In the genomic region with DNA sequence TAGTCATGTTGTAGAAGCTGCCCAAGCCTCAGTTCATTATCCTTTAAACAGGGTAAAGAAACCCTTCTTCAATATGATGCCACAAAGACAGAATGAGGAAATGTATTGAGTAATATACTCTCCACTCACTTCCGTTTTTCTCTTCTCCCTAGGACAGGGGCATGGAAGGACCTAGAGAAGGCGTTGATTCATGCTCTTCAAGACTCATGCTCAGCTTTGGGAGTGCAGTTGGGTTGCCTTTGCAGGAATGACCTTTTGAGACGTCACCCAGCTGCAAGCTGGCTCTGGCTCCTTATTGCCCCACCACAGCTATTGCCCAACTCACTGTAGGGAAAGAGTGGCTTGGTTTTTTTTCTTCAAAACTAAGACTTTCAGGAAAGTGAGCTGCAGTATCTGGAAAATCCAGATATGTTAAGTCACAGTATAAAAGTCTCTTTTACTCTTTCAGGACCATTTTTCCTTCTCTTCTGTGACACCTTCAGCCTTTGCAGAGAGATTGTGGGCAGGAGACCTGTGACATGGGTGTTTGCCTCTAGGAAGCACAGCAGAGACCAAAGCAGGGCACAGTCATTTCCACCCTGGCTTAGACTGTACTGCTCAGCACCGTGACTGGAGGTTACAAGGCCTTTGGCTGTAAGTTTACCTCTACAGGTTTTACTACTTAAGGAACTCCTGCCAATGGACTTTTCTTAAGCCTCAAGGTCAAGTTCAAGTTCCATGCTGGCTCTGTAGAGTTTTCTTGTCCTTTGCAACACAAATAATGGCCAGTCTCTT, we compare ENCODE assay signal across 9 cellular contexts. TPM values are rescaled to one million over a fixed set of nuclear protein-coding genes. Genes with fewer than 3 reads are reported as not detected.
DNase-seq lines count a peak whose midpoint lies in the region; ATAC-seq lines count a peak whose summit lies in the region.
"Had no signal": no experiment of that assay in that cellular context is flagged by ENCODE, and none has a peak within 500 bp of the region (broad histone marks: within the 10 kb centered on the region; RNA-seq: fewer than 3 reads in every experiment).

No MANE protein-coding gene starts in this region.

- intact Hi-C loops in activated naive CD4-positive, alpha-beta T cell treated with anti-CD3 and anti-CD28 coated beads for 36 hours (cut with micrococcal nuclease) = no loop called here
- intact Hi-C loops in activated CD4-positive, alpha-beta memory T cell treated with anti-CD3 and anti-CD28 coated beads for 36 hours (cut with micrococcal nuclease) = loop anchor here (2.0 kb wide), 1 partner anchor 31 kb away; no protein-coding TSS in a partner anchor
- intact Hi-C loops in naive thymus-derived CD4-positive, alpha-beta T cell (cut with micrococcal nuclease) = loop anchor here (1.0 to 5.0 kb wide), 2 partner anchors 11 to 33 kb away; no protein-coding TSS in a partner anchor

- H3K4me1 Mint-ChIP-seq in activated naive CD4-positive, alpha-beta T cell treated with anti-CD3 and anti-CD28 coated beads for 36 hours (ENCODE audit: low read depth) = peaks cover 26% of the 10 kb centered on the region
- peaks cover 12% of the 10 kb centered on the region for H3K4me1 Mint-ChIP-seq in activated CD4-positive, alpha-beta memory T cell treated with anti-CD3 and anti-CD28 coated beads for 36 hours (ENCODE audit: low read depth)
- peaks cover 30 to 71% (median 40%) of the 10 kb centered on the region in 7 donors for H3K4me1 Mint-ChIP-seq in naive thymus-derived CD4-positive, alpha-beta T cell

- POLR2A ChIA-PET in activated CD4-positive, alpha-beta memory T cell treated with anti-CD3 and anti-CD28 coated beads for 36 hours (lab: Charles Lee) = no interaction called here
- POLR2A ChIA-PET in naive thymus-derived CD4-positive, alpha-beta T cell (lab: Charles Lee) = interaction anchor here (1.6 kb wide), 1 partner anchor 58 kb away, joined by 7 read pairs; no protein-coding TSS in a partner anchor

- no peaks in the 10 kb centered on the region for H3K9me3 ChIP-seq in naive thymus-derived CD4-positive, alpha-beta T cell (ENCODE audit: control insufficient read depth in 2 of 3, low read length in 3 of 3)

- H3K4me3 ChIP-seq in naive thymus-derived CD4-positive, alpha-beta T cell (ENCODE audit: low read length) = no peak overlapping the region

- H3K36me3 ChIP-seq in naive thymus-derived CD4-positive, alpha-beta T cell (ENCODE audit: control insufficient read depth in 2 of 3, insufficient read depth in 3 of 3, low read length in 3 of 3) = no peaks in the 10 kb centered on the region

- no peaks in the 10 kb centered on the region for H3K27me3 Mint-ChIP-seq in activated naive CD4-positive, alpha-beta T cell treated with anti-CD3 and anti-CD28 coated beads for 36 hours (ENCODE audit: low read depth)
- H3K27me3 Mint-ChIP-seq in activated CD4-positive, alpha-beta memory T cell treated with anti-CD3 and anti-CD28 coated beads for 36 hours = no peaks in the 10 kb centered on the region
- H3K27me3 Mint-ChIP-seq in naive thymus-derived CD4-positive, alpha-beta T cell = no peaks in the 10 kb centered on the region
- H3K27me3 Mint-ChIP-seq: CD4-positive, CD25-positive, alpha-beta regulatory T cell had no signal

- no peaks in the 10 kb centered on the region for H3K27me3 ChIP-seq in naive thymus-derived CD4-positive, alpha-beta T cell (ENCODE audit: control insufficient read depth in 2 of 2, insufficient read depth in 2 of 2, low read length in 2 of 2)

- H3K4me3 Mint-ChIP-seq in activated naive CD4-positive, alpha-beta T cell treated with anti-CD3 and anti-CD28 coated beads for 36 hours = no peak overlapping the region
- H3K4me3 Mint-ChIP-seq in activated CD4-positive, alpha-beta memory T cell treated with anti-CD3 and anti-CD28 coated beads for 36 hours = no peak overlapping the region
- peak overlapping the region in 1 of 10 donors; percentile 33 for H3K4me3 Mint-ChIP-seq in naive thymus-derived CD4-positive, alpha-beta T cell
- H3K4me3 Mint-ChIP-seq: CD4-positive, CD25-positive, alpha-beta regulatory T cell had no signal

- no peak overlapping the region for H3K27ac ChIP-seq in naive thymus-derived CD4-positive, alpha-beta T cell (ENCODE audit: low read depth, low read length)

- peak; percentile 56 for DNase-seq in activated naive CD4-positive, alpha-beta T cell treated with anti-CD3 and anti-CD28 coated beads for 36 hours
- no peak for DNase-seq in activated naive CD4-positive, alpha-beta T cell treated with anti-CD3 and anti-CD28 coated beads, Interleukin-2, amount 50 U/mL, for 16 hours
- peak; percentile 51 for DNase-seq in activated CD4-positive, alpha-beta memory T cell treated with anti-CD3 and anti-CD28 coated beads for 36 hours
- DNase-seq in naive thymus-derived CD4-positive, alpha-beta T cell = no peak
- no peak for DNase-seq in NCI-H69 (lab: John Stamatoyannopoulos, UW)
- no peak for DNase-seq in NCI-H524 (lab: John Stamatoyannopoulos, UW)

- ATAC-seq in HG03064 (IDR thresholded peaks at IDR 0.05; ENCODE audit: low read depth, unreplicated experiment) (peak; percentile 81), GM18517 (IDR thresholded peaks at IDR 0.05; ENCODE audit: unreplicated experiment) (no peak)
- peak; percentile 94 for ATAC-seq in naive thymus-derived CD4-positive, alpha-beta T cell

- H3K4me1 ChIP-seq in naive thymus-derived CD4-positive, alpha-beta T cell (ENCODE audit: control insufficient read depth in 2 of 2, insufficient read depth in 2 of 2, low read length in 2 of 2) = peaks cover 6 to 9% of the 10 kb centered on the region in 2 donors

- no peak overlapping the region for H3K27ac Mint-ChIP-seq in activated naive CD4-positive, alpha-beta T cell treated with anti-CD3 and anti-CD28 coated beads for 36 hours
- H3K27ac Mint-ChIP-seq in activated CD4-positive, alpha-beta memory T cell treated with anti-CD3 and anti-CD28 coated beads for 36 hours = no peak overlapping the region
- peak overlapping the region in 5 of 9 donors; percentile 0 to 70 (median 5) for H3K27ac Mint-ChIP-seq in naive thymus-derived CD4-positive, alpha-beta T cell

- CTCF ChIA-PET in activated naive CD4-positive, alpha-beta T cell treated with anti-CD3 and anti-CD28 coated beads for 36 hours (lab: Charles Lee) = interaction anchor here (0.6 to 2.7 kb wide), 2 partner anchors 64 to 1082 kb away, joined by 3 to 10 read pairs; partner anchors contain the start of gene F5
- CTCF ChIA-PET in activated CD4-positive, alpha-beta memory T cell treated with anti-CD3 and anti-CD28 coated beads for 36 hours (lab: Charles Lee) = interaction anchor here (0.9 to 1.1 kb wide), 2 partner anchors 64 to 162 kb away, joined by 3 read pairs; no protein-coding TSS in a partner anchor
- CTCF ChIA-PET in naive thymus-derived CD4-positive, alpha-beta T cell (lab: Charles Lee) = interaction anchor here (1.4 kb wide), 1 partner anchor 67 kb away, joined by 4 read pairs; no protein-coding TSS in a partner anchor

- H3K36me3 Mint-ChIP-seq in activated naive CD4-positive, alpha-beta T cell treated with anti-CD3 and anti-CD28 coated beads for 36 hours (ENCODE audit: low read depth) = no peaks in the 10 kb centered on the region
- no peaks in the 10 kb centered on the region for H3K36me3 Mint-ChIP-seq in activated CD4-positive, alpha-beta memory T cell treated with anti-CD3 and anti-CD28 coated beads for 36 hours
- peaks cover 0 to 24% (median 0%) of the 10 kb centered on the region in 5 donors for H3K36me3 Mint-ChIP-seq in naive thymus-derived CD4-positive, alpha-beta T cell
- H3K36me3 Mint-ChIP-seq: CD4-positive, CD25-positive, alpha-beta regulatory T cell had no signal

- H3K9me3 Mint-ChIP-seq in activated naive CD4-positive, alpha-beta T cell treated with anti-CD3 and anti-CD28 coated beads for 36 hours = no peaks in the 10 kb centered on the region
- no peaks in the 10 kb centered on the region for H3K9me3 Mint-ChIP-seq in activated CD4-positive, alpha-beta memory T cell treated with anti-CD3 and anti-CD28 coated beads for 36 hours
- H3K9me3 Mint-ChIP-seq in naive thymus-derived CD4-positive, alpha-beta T cell = peaks cover 0 to 6% (median 0%) of the 10 kb centered on the region in 11 donors

RNA-seq across cellular contexts. Expression of gene XCL2, which starts 39.5 kb away (rescaled TPM):
- not detected for total RNA-seq in activated naive CD4-positive, alpha-beta T cell treated with anti-CD3 and anti-CD28 coated beads for 36 hours
- total RNA-seq in activated CD4-positive, alpha-beta memory T cell treated with anti-CD3 and anti-CD28 coated beads for 36 hours = 1 to 10 TPM in 1 of 2 experiments, under 1 TPM in 1; 0.75 to 1.1 TPM
- 1 to 10 TPM in 3 of 5 experiments, not detected in 2; 2.7 to 7.0 (median 3.0) TPM for total RNA-seq in naive thymus-derived CD4-positive, alpha-beta T cell
- polyA plus RNA-seq in naive thymus-derived CD4-positive, alpha-beta T cell = under 1 TPM in 1 of 2 donors, not detected in 1; 0.61 TPM
- total RNA-seq: CD4-positive, CD25-positive, alpha-beta regulatory T cell had no signal

Comparison
In these comparisons a context has a peak if more than half of its experiments do, and no peak if none do; other contexts are left out.
1. DNase-seq: peak in activated naive CD4-positive, alpha-beta T cell treated with anti-CD3 and anti-CD28 coated beads for 36 hours (single experiment) and activated CD4-positive, alpha-beta memory T cell treated with anti-CD3 and anti-CD28 coated beads for 36 hours (single experiment); none in activated naive CD4-positive, alpha-beta T cell treated with anti-CD3 and anti-CD28 coated beads, Interleukin-2, amount 50 U/mL, for 16 hours (single experiment), naive thymus-derived CD4-positive, alpha-beta T cell (0 of 9), NCI-H69 (single experiment) and NCI-H524 (0 of 2).
2. H3K27ac Mint-ChIP-seq: peak in naive thymus-derived CD4-positive, alpha-beta T cell (5 of 9); none in activated naive CD4-positive, alpha-beta T cell treated with anti-CD3 and anti-CD28 coated beads for 36 hours (single experiment) and activated CD4-positive, alpha-beta memory T cell treated with anti-CD3 and anti-CD28 coated beads for 36 hours (single experiment).